ENCODE assay signal across 16 cellular contexts in the genomic region with DNA sequence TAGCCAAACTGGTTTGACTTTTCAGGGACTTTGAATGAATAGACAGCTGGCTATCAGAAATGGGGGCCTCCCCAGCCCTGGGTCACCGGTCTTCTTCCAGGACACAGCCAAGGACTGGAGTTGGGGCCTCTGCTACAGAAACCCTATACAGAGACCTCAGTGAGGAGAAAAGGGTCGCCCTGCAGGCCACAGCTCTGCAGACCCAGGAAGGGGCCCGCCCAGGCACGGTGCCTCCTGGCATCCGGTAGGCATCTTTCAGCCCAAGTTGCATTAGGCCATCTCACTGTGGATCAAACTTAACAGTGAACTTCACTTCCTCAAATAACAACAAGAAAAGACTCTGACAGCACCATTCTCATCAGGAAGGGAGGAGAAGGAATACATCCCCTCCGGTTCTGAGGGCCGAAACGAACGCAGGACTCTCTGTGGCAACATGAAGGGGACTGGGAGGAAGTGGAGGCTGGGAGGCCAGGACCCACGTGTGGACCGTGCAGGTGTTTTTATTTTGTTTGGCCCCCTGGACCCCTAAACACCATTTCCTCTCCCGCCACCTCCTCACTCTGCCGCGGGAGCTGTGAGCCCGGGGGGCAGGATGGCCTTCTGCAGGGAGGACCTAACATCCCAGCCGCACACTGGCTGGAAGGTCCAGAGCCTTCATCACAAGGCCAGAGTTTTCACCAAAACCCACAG. TPM values are rescaled to one million over a fixed set of nuclear protein-coding genes. Genes with fewer than 3 reads are reported as not detected.
DNase-seq lines count a peak whose midpoint lies in the region; ATAC-seq and TF ChIP-seq lines count a peak whose summit lies in the region.
"Had no signal": no experiment of that assay in that cellular context is flagged by ENCODE, and none has a peak within 500 bp of the region (broad histone marks: within the 10 kb centered on the region; RNA-seq: fewer than 3 reads in every experiment).

No MANE protein-coding gene starts in this region.

- intact Hi-C loops in spleen (cut with DNase I; ENCODE audit: low total_unique reads), result no loop called here

- H3K4me3 ChIP-seq in NB4 (ENCODE audit: low read depth, low read length) (no peak overlapping the region), spleen (no peak overlapping the region)
- H3K4me3 ChIP-seq: SJSA1 had no signal

- H3K27ac ChIP-seq in spleen, result peak overlapping the region in 7 of 8 donors; percentile 21 to 91 (median 87)
- H3K27ac ChIP-seq: SJSA1, VCaP had no signal

- H3K9me3 Mint-ChIP-seq in activated naive CD4-positive, alpha-beta T cell treated with anti-CD3 and anti-CD28 coated beads, Interleukin-2, amount 50 U/mL, for 24 hours, result no peaks in the 10 kb centered on the region
- no peaks in the 10 kb centered on the region for H3K9me3 Mint-ChIP-seq in activated naive CD4-positive, alpha-beta T cell treated with anti-CD3 and anti-CD28 coated beads, Interleukin-2, amount 50 U/mL, for 72 hours

- no peak for ATAC-seq in activated naive CD4-positive, alpha-beta T cell treated with anti-CD3 and anti-CD28 coated beads, Interleukin-2, amount 50 U/mL, for 72 hours

- H3K36me3 Mint-ChIP-seq in activated naive CD4-positive, alpha-beta T cell treated with anti-CD3 and anti-CD28 coated beads, Interleukin-2, amount 50 U/mL, for 24 hours, result no peaks in the 10 kb centered on the region
- peaks cover 6 to 8% of the 10 kb centered on the region in 2 donors for H3K36me3 Mint-ChIP-seq in activated naive CD4-positive, alpha-beta T cell treated with anti-CD3 and anti-CD28 coated beads, Interleukin-2, amount 50 U/mL, for 72 hours

- TF ChIP-seq POLR2A in NB4 (IDR thresholded peaks at IDR 0.05; ENCODE audit: extremely low read depth, insufficient read length), result no peak
- TF ChIP-seq POLR2A in spleen (IDR thresholded peaks at IDR 0.05), result no peak

- H3K27ac Mint-ChIP-seq in activated naive CD4-positive, alpha-beta T cell treated with anti-CD3 and anti-CD28 coated beads, Interleukin-2, amount 50 U/mL, for 24 hours, result peak overlapping the region; percentile 12
- H3K27ac Mint-ChIP-seq in activated naive CD4-positive, alpha-beta T cell treated with anti-CD3 and anti-CD28 coated beads, Interleukin-2, amount 50 U/mL, for 72 hours, result peak overlapping the region; percentile 29 to 96

- H3K27me3 Mint-ChIP-seq in activated naive CD4-positive, alpha-beta T cell treated with anti-CD3 and anti-CD28 coated beads, Interleukin-2, amount 50 U/mL, for 24 hours, result no peaks in the 10 kb centered on the region

- 41 to 54% (median 52%) methylated on average over 16 of the region's 16 CpGs for WGBS in spleen, 5 donors

- TF ChIP-seq CTCF in NB4 (IDR thresholded peaks at IDR 0.05; ENCODE audit: low read depth, low read length) (no peak), spleen (IDR thresholded peaks at IDR 0.05 in 8 of 11, conservative IDR thresholded peaks at IDR 0.05 in 3 of 11) (no peak)

- peaks cover 52% of the 10 kb centered on the region for H3K4me1 Mint-ChIP-seq in activated naive CD4-positive, alpha-beta T cell treated with anti-CD3 and anti-CD28 coated beads, Interleukin-2, amount 50 U/mL, for 24 hours

- DNase-seq in activated naive CD4-positive, alpha-beta T cell treated with Interleukin-2 at 50 U/mL for 16 hours, result no peak
- DNase-seq in NB4 (ENCODE audit: low read depth) (peak; percentile 45), spleen (no peak), AG20443 (ENCODE audit: low spot score) (no peak), NCI-H226 (no peak)
- no peak for DNase-seq in activated naive CD4-positive, alpha-beta T cell treated with anti-CD3 and anti-CD28 coated beads, Interleukin-2, amount 50 U/mL, for 72 hours (ENCODE audit: low spot score in 2 of 2)
- no peak for DNase-seq in activated CD8-positive, alpha-beta memory T cell treated with anti-CD3 and anti-CD28 coated beads, Interleukin-2, amount 50 U/mL, for 4 hours
- DNase-seq: amniotic stem cell, DMS153, foreskin melanocyte, KG1, mammary epithelial cell, NCI-H446 had no signal

- H3K9me3 ChIP-seq in spleen, result no peaks in the 10 kb centered on the region
- H3K9me3 ChIP-seq: SJSA1 had no signal

- no peaks in the 10 kb centered on the region for H3K27me3 ChIP-seq in spleen (replicated peaks in 1 of 7)
- H3K27me3 ChIP-seq: SJSA1 had no signal

- peaks cover 35 to 92% (median 67%) of the 10 kb centered on the region in 6 donors for H3K4me1 ChIP-seq in spleen
- H3K4me1 ChIP-seq: SJSA1 had no signal

- peaks cover 0 to 72% (median 26%) of the 10 kb centered on the region in 6 donors for H3K36me3 ChIP-seq in spleen

- peak overlapping the region; percentile 23 for H3K4me3 Mint-ChIP-seq in activated naive CD4-positive, alpha-beta T cell treated with anti-CD3 and anti-CD28 coated beads, Interleukin-2, amount 50 U/mL, for 24 hours

RNA-seq across cellular contexts. Expression of gene SLC38A10, which starts 7.2 kb away (rescaled TPM):
- 10 to 100 TPM; 19.9 to 72.0 TPM for total RNA-seq in activated naive CD4-positive, alpha-beta T cell treated with anti-CD3 and anti-CD28 coated beads, Interleukin-2, amount 50 U/mL, for 72 hours
- total RNA-seq in spleen, result 100 to 1,000 TPM in 1 of 7 donors, 10 to 100 TPM in 6; 82.8 to 112 (median 95.0) TPM
- polyA plus RNA-seq in spleen, result 10 to 100 TPM; 54.9 to 85.1 (median 71.4) TPM

RNA-seq across cellular contexts. Expression of gene NDUFAF8, which starts 48.8 kb away (rescaled TPM):
- 10 to 100 TPM; 50.1 to 52.5 TPM for total RNA-seq in activated naive CD4-positive, alpha-beta T cell treated with anti-CD3 and anti-CD28 coated beads, Interleukin-2, amount 50 U/mL, for 72 hours
- total RNA-seq in spleen, result 10 to 100 TPM; 22.0 to 49.3 (median 34.3) TPM
- 10 to 100 TPM; 54.9 to 57.6 (median 56.7) TPM for polyA plus RNA-seq in spleen

RNA-seq across cellular contexts. Expression of gene TEPSIN, which starts 49.0 kb away (rescaled TPM):
- 10 to 100 TPM; 23.2 to 38.7 TPM for total RNA-seq in activated naive CD4-positive, alpha-beta T cell treated with anti-CD3 and anti-CD28 coated beads, Interleukin-2, amount 50 U/mL, for 72 hours
- 10 to 100 TPM; 62.3 to 88.8 (median 72.3) TPM for total RNA-seq in spleen
- polyA plus RNA-seq in spleen, result 10 to 100 TPM; 36.9 to 76.3 (median 57.9) TPM
